Comparison of ENCODE assay signal across 11 cellular contexts in the genomic region with DNA sequence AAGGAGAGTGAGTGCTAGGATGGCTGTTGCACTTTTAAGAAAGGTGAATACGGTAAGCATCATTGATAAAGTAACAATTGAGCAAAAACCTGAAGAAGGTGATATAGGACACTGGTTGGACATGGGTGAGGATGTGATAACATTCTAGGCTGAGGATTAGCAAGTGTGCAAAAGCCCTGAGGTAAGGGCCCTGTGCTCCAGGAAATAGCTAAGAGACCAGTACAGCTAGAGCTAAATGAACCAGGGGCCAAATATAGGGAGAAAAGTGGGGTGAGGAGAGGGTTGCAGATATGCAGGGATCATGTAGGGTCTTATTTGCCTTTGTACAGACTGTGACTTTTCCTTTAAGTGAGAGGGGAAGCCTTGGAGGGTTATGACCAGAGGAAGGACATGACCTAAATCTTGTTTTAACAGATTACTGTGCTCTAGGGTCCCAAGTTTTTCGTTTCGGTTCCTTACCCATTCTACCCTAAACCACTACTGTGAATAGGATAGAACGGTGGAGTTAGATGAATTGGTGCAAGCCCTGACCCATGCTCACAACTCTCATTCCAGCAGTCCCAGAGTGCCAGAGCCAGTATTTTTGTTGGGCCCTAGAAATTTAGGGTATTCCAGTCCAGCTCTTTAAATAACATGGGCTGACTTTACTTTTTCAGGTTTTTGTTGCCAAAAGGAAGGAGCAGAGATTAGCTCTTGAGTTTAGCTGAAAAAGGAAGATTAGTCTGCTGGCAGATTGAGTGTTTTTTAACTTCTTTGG. TPM values are rescaled to one million over a fixed set of nuclear protein-coding genes. Genes with fewer than 3 reads are reported as not detected.
DNase-seq lines count a peak whose midpoint lies in the region; ATAC-seq and TF ChIP-seq lines count a peak whose summit lies in the region.
"Had no signal": no experiment of that assay in that cellular context is flagged by ENCODE, and none has a peak within 500 bp of the region (broad histone marks: within the 10 kb centered on the region; RNA-seq: fewer than 3 reads in every experiment).

No MANE protein-coding gene starts in this region.

- H3K9me3 ChIP-seq in cardiac muscle cell (ENCODE audit: low read depth) = no peaks in the 10 kb centered on the region
- no peaks in the 10 kb centered on the region for H3K9me3 ChIP-seq in left ventricle myocardium inferior (replicated peaks)
- no peaks in the 10 kb centered on the region for H3K9me3 ChIP-seq in ectodermal cell (ENCODE audit: control insufficient read depth, low read length)
- no peaks in the 10 kb centered on the region for H3K9me3 ChIP-seq in naive thymus-derived CD4-positive, alpha-beta T cell (ENCODE audit: control insufficient read depth in 2 of 3, low read length in 3 of 3)

- POLR2A ChIA-PET in naive thymus-derived CD4-positive, alpha-beta T cell (lab: Charles Lee) = interaction anchor here (0.7 to 1.7 kb wide), 2 partner anchors 10 to 395 kb away, joined by 3 to 7 read pairs; partner anchors contain the start of gene MAPK14

- intact Hi-C loops in left ventricle myocardium inferior (cut with micrococcal nuclease) = no loop called here
- intact Hi-C loops in naive thymus-derived CD4-positive, alpha-beta T cell (cut with micrococcal nuclease) = no loop called here

- H3K4me3 Mint-ChIP-seq in naive thymus-derived CD4-positive, alpha-beta T cell = peak overlapping the region in 9 of 10 donors; percentile 6 to 73 (median 35)

- DNase-seq in cardiac muscle cell (ENCODE audit: low read depth in 1 of 2, low spot score in 1 of 2) (peak in 1 of 2 donors; percentile 27), left ventricle myocardium inferior (no peak), DMS79 treated with DMSO at 0.1 percent for 48 hours (lab: John Stamatoyannopoulos, UW) (no peak), NCI-H345 treated with DMSO at 0.1 percent for 48 hours (lab: John Stamatoyannopoulos, UW; ENCODE audit: unreplicated experiment) (no peak)
- no peak for DNase-seq in naive thymus-derived CD4-positive, alpha-beta T cell
- DNase-seq: GOT3, kidney, NCI-H1694 had no signal

- peak; percentile 22 for ATAC-seq in naive thymus-derived CD4-positive, alpha-beta T cell
- no peak for ATAC-seq in GM19351 (IDR thresholded peaks at IDR 0.05; ENCODE audit: unreplicated experiment)
- no peak for ATAC-seq in GM19035 (IDR thresholded peaks at IDR 0.05; ENCODE audit: unreplicated experiment)

- H3K27me3 ChIP-seq in cardiac muscle cell = no peaks in the 10 kb centered on the region
- no peaks in the 10 kb centered on the region for H3K27me3 ChIP-seq in left ventricle myocardium inferior (ENCODE audit: low read depth)
- H3K27me3 ChIP-seq in ectodermal cell (ENCODE audit: control insufficient read depth, insufficient read depth, low read length, poor library complexity, severe bottlenecking) = no peaks in the 10 kb centered on the region
- H3K27me3 ChIP-seq in naive thymus-derived CD4-positive, alpha-beta T cell (ENCODE audit: control insufficient read depth in 2 of 2, insufficient read depth in 2 of 2, low read length in 2 of 2) = no peaks in the 10 kb centered on the region

- H3K27me3 Mint-ChIP-seq in naive thymus-derived CD4-positive, alpha-beta T cell = no peaks in the 10 kb centered on the region

- CTCF ChIA-PET in naive thymus-derived CD4-positive, alpha-beta T cell (lab: Charles Lee) = interaction anchor here (1.9 kb wide), 1 partner anchor 10 kb away, joined by 9 read pairs; the partner anchor contains the start of gene MAPK14

- 83 to 93% methylated on average over 2 to 4 of the region's 4 CpGs for WGBS in ectodermal cell, 2 experiments

- H3K36me3 Mint-ChIP-seq in naive thymus-derived CD4-positive, alpha-beta T cell = peaks cover 0 to 17% (median 9%) of the 10 kb centered on the region in 5 donors

- H3K4me1 ChIP-seq in cardiac muscle cell (ENCODE audit: low read depth) = peaks cover 22% of the 10 kb centered on the region
- peaks cover 79% of the 10 kb centered on the region for H3K4me1 ChIP-seq in left ventricle myocardium inferior
- H3K4me1 ChIP-seq in ectodermal cell (ENCODE audit: control insufficient read depth, insufficient read depth, low read length) = no peaks in the 10 kb centered on the region
- peaks cover 33 to 40% of the 10 kb centered on the region in 2 donors for H3K4me1 ChIP-seq in naive thymus-derived CD4-positive, alpha-beta T cell (ENCODE audit: control insufficient read depth in 2 of 2, insufficient read depth in 2 of 2, low read length in 2 of 2)

- TF ChIP-seq CTCF in cardiac muscle cell (IDR thresholded peaks at IDR 0.05; ENCODE audit: low read depth, low read length) (no peak), left ventricle myocardium inferior (IDR thresholded peaks at IDR 0.05; ENCODE audit: borderline replicate concordance) (no peak)

- H3K36me3 ChIP-seq in cardiac muscle cell (no peaks in the 10 kb centered on the region), left ventricle myocardium inferior (no peaks in the 10 kb centered on the region), ectodermal cell (ENCODE audit: control insufficient read depth, insufficient read depth, low read length) (no peaks in the 10 kb centered on the region)
- H3K36me3 ChIP-seq in naive thymus-derived CD4-positive, alpha-beta T cell (ENCODE audit: control insufficient read depth in 2 of 3, insufficient read depth in 3 of 3, low read length in 3 of 3) = no peaks in the 10 kb centered on the region

- H3K9me3 Mint-ChIP-seq in naive thymus-derived CD4-positive, alpha-beta T cell = peaks cover 0 to 3% (median 0%) of the 10 kb centered on the region in 11 donors

- H3K27ac ChIP-seq in cardiac muscle cell = peak overlapping the region; percentile 3
- H3K27ac ChIP-seq in left ventricle myocardium inferior (replicated peaks) = no peak overlapping the region
- peak overlapping the region; percentile 36 for H3K27ac ChIP-seq in ectodermal cell (ENCODE audit: insufficient read depth, low read depth, low read length, poor library complexity, severe bottlenecking)
- H3K27ac ChIP-seq in naive thymus-derived CD4-positive, alpha-beta T cell (ENCODE audit: low read depth, low read length) = no peak overlapping the region

- H3K4me3 ChIP-seq in cardiac muscle cell (no peak overlapping the region), left ventricle myocardium inferior (no peak overlapping the region), ectodermal cell (ENCODE audit: insufficient read depth, low read depth, low read length) (no peak overlapping the region)
- peak overlapping the region; percentile 11 for H3K4me3 ChIP-seq in naive thymus-derived CD4-positive, alpha-beta T cell (ENCODE audit: low read length)

- H3K4me1 Mint-ChIP-seq in naive thymus-derived CD4-positive, alpha-beta T cell = peaks cover 56 to 88% (median 79%) of the 10 kb centered on the region in 7 donors

- peak overlapping the region in 7 of 9 donors; percentile 14 to 82 (median 62) for H3K27ac Mint-ChIP-seq in naive thymus-derived CD4-positive, alpha-beta T cell

RNA-seq across cellular contexts. Expression of gene MAPK14, which starts 10.7 kb away (rescaled TPM):
- total RNA-seq in cardiac muscle cell (62.2 and 96.2 TPM in 2 replicates), left ventricle myocardium inferior (24.5 TPM)
- 41.6 and 61.6 TPM in 2 replicates for polyA plus RNA-seq in cardiac muscle cell
- polyA plus RNA-seq in ectodermal cell (2013, experiment 1 of 4) = 42.3 TPM
- 46.3 TPM for polyA plus RNA-seq in ectodermal cell (2013, experiment 2 of 4)
- 33.3 TPM for polyA plus RNA-seq in ectodermal cell (2013, experiment 3 of 4)
- 36.2 TPM for polyA plus RNA-seq in ectodermal cell (2013, experiment 4 of 4)
- total RNA-seq in naive thymus-derived CD4-positive, alpha-beta T cell = 10 to 100 TPM; 47.2 to 81.0 (median 62.6) TPM
- 10 to 100 TPM; 43.2 to 59.6 TPM for polyA plus RNA-seq in naive thymus-derived CD4-positive, alpha-beta T cell

RNA-seq across cellular contexts. Expression of gene SLC26A8, which starts 13.9 kb away (rescaled TPM):
- not detected in 2 replicates for total RNA-seq in cardiac muscle cell
- 0.37 TPM in 1 of 2 replicates, not detected in the other for polyA plus RNA-seq in cardiac muscle cell
- total RNA-seq in left ventricle myocardium inferior = not detected
- 0.74 TPM for polyA plus RNA-seq in ectodermal cell (2013, experiment 1 of 4)
- 0.37 TPM for polyA plus RNA-seq in ectodermal cell (2013, experiment 2 of 4)
- 0.37 TPM for polyA plus RNA-seq in ectodermal cell (2013, experiment 3 of 4)
- polyA plus RNA-seq in ectodermal cell (2013, experiment 4 of 4) = 0.85 TPM
- under 1 TPM in 2 of 5 experiments, not detected in 3; 0.27 to 0.66 TPM for total RNA-seq in naive thymus-derived CD4-positive, alpha-beta T cell
- not detected for polyA plus RNA-seq in naive thymus-derived CD4-positive, alpha-beta T cell

Comparison
In these comparisons a context has a peak if more than half of its experiments do, and no peak if none do; other contexts are left out.
1. H3K27ac ChIP-seq: peak in cardiac muscle cell (single experiment) and ectodermal cell (single experiment); none in left ventricle myocardium inferior (single experiment) and naive thymus-derived CD4-positive, alpha-beta T cell (single experiment).